ENCODE assay signal across 15 cellular contexts in genomic region chr7:158301221-158301620, GRCh38.
"Had no signal": no experiment of that assay in that cellular context is flagged by ENCODE, and none has a peak within 500 bp of the region (broad histone marks: within the 10 kb centered on the region; RNA-seq: fewer than 3 reads in every experiment).

No MANE protein-coding gene starts in this region.

- H3K4me1 Mint-ChIP-seq: activated CD4-positive, alpha-beta T cell treated with anti-CD3 and anti-CD28 coated beads for 36 hours; activated CD8-positive, alpha-beta memory T cell treated with anti-CD3 and anti-CD28 coated beads, Interleukin-2, amount 10 ng/mL, durations not matched to agents 7 days and 5 days; activated naive CD8-positive, alpha-beta T cell treated with anti-CD3 and anti-CD28 coated beads, Interleukin-2, amount 10 ng/mL, durations not matched to agents 7 days and 5 days; naive B cell; stimulated activated memory B cell treated with anti-CD40 and anti-IgM and Interleukin-4, amounts not matched to agents 10 μg/mL and 1 μg/mL and 100 μg/mL, for 72 hours had no signal

- DNase-seq: activated CD4-positive, alpha-beta T cell treated with anti-CD3 and anti-CD28 coated beads for 36 hours; activated CD4-positive, alpha-beta T cell treated with anti-CD3 and anti-CD28 coated beads, Interleukin-2, amount 50 U/mL, for 48 hours; activated naive CD8-positive, alpha-beta T cell treated with anti-CD3 and anti-CD28 coated beads, Interleukin-2, amount 10 ng/mL, durations not matched to agents 7 days and 5 days; kidney; left lung; mammary epithelial cell; naive B cell; pancreas; spleen; stimulated activated CD4-positive, alpha-beta T cell treated with anti-CD3 and anti-CD28 coated beads, Interleukin-4, amount 100 ng/mL, for 4 hours had no signal

- H3K27me3 Mint-ChIP-seq: activated CD8-positive, alpha-beta memory T cell treated with anti-CD3 and anti-CD28 coated beads, Interleukin-2, amount 10 ng/mL, durations not matched to agents 7 days and 5 days; naive B cell had no signal

- ATAC-seq: activated CD4-positive, alpha-beta T cell treated with anti-CD3 and anti-CD28 coated beads for 36 hours; activated CD8-positive, alpha-beta memory T cell treated with anti-CD3 and anti-CD28 coated beads, Interleukin-2, amount 10 ng/mL, durations not matched to agents 7 days and 5 days; left lung; pancreas; stimulated activated memory B cell treated with anti-CD40 and anti-IgM and Interleukin-4, amounts not matched to agents 10 μg/mL and 1 μg/mL and 100 μg/mL, for 72 hours had no signal

- H3K27ac ChIP-seq: coronary artery, left lung, pancreas, spleen, thoracic aorta had no signal

- H3K36me3 ChIP-seq: left lung, pancreas, spleen, thoracic aorta had no signal

- H3K27me3 ChIP-seq: left lung, pancreas had no signal

- H3K9me3 ChIP-seq: pancreas, thoracic aorta had no signal

- H3K4me1 ChIP-seq: left lung, pancreas, spleen had no signal

- H3K4me3 Mint-ChIP-seq: activated CD4-positive, alpha-beta T cell treated with anti-CD3 and anti-CD28 coated beads for 36 hours; activated CD8-positive, alpha-beta memory T cell treated with anti-CD3 and anti-CD28 coated beads, Interleukin-2, amount 10 ng/mL, durations not matched to agents 7 days and 5 days; activated naive CD8-positive, alpha-beta T cell treated with anti-CD3 and anti-CD28 coated beads, Interleukin-2, amount 10 ng/mL, durations not matched to agents 7 days and 5 days; naive B cell; stimulated activated memory B cell treated with anti-CD40 and anti-IgM and Interleukin-4, amounts not matched to agents 10 μg/mL and 1 μg/mL and 100 μg/mL, for 72 hours; T-helper 2 cell treated with Interferon-gamma antibody and Interleukin-4, amounts not matched to agents 5 μg/mL and 100 μg/mL, for 36 hours had no signal

- H3K36me3 Mint-ChIP-seq: activated CD8-positive, alpha-beta memory T cell treated with anti-CD3 and anti-CD28 coated beads, Interleukin-2, amount 10 ng/mL, durations not matched to agents 7 days and 5 days; activated naive CD8-positive, alpha-beta T cell treated with anti-CD3 and anti-CD28 coated beads, Interleukin-2, amount 10 ng/mL, durations not matched to agents 7 days and 5 days; naive B cell; stimulated activated memory B cell treated with anti-CD40 and anti-IgM and Interleukin-4, amounts not matched to agents 10 μg/mL and 1 μg/mL and 100 μg/mL, for 72 hours had no signal

- H3K9me3 Mint-ChIP-seq: activated naive CD8-positive, alpha-beta T cell treated with anti-CD3 and anti-CD28 coated beads, Interleukin-2, amount 10 ng/mL, durations not matched to agents 7 days and 5 days had no signal

- H3K27ac Mint-ChIP-seq: activated CD4-positive, alpha-beta T cell treated with anti-CD3 and anti-CD28 coated beads for 36 hours; activated CD8-positive, alpha-beta memory T cell treated with anti-CD3 and anti-CD28 coated beads, Interleukin-2, amount 10 ng/mL, durations not matched to agents 7 days and 5 days; activated naive CD8-positive, alpha-beta T cell treated with anti-CD3 and anti-CD28 coated beads, Interleukin-2, amount 10 ng/mL, durations not matched to agents 7 days and 5 days; naive B cell; stimulated activated memory B cell treated with anti-CD40 and anti-IgM and Interleukin-4, amounts not matched to agents 10 μg/mL and 1 μg/mL and 100 μg/mL, for 72 hours; T-helper 2 cell treated with Interferon-gamma antibody and Interleukin-4, amounts not matched to agents 5 μg/mL and 100 μg/mL, for 36 hours had no signal

- H3K4me3 ChIP-seq: coronary artery, left lung, pancreas, spleen, thoracic aorta had no signal
